In genomic region chr3:151086484-151087456, GRCh38 we compare ENCODE assay signal across 8 cellular contexts. TPM values are rescaled to one million over a fixed set of nuclear protein-coding genes. Genes with fewer than 3 reads are reported as not detected.
DNase-seq lines count a peak whose midpoint lies in the region; ATAC-seq, FAIRE-seq and TF ChIP-seq lines count a peak whose summit lies in the region.

No MANE protein-coding gene starts in this region.

- FAIRE-seq in GM12878 (lab: Jason Lieb, UNC): no peak

- WGBS in GM12878 (ENCODE audit: insufficient coverage, insufficient replicate concordance, low lambda C conversion rate, missing lambda C conversion rate): 5% methylated on average over 71 of the region's 81 CpGs

- TF ChIP-seq RAD21 in GM12878 (IDR thresholded peaks at IDR 0.05; ENCODE audit: insufficient read depth, low read depth, low read length): no peak

- H3K9me3 ChIP-seq in GM12878 (replicated peaks; ENCODE audit: control insufficient read depth, insufficient read depth, low read length): no peaks in the 10 kb centered on the region

- peaks cover 9 to 17% of the 10 kb centered on the region in 2 experiments for H3K27me3 ChIP-seq in GM12878 (replicated peaks in 1 of 2; ENCODE audit: control insufficient read depth in 2 of 2, insufficient read depth in 2 of 2, low read length in 1 of 2)

- H3K4me1 ChIP-seq in GM12878 (ENCODE audit: control insufficient read depth, insufficient read depth, low read length): no peaks in the 10 kb centered on the region

- CTCF ChIA-PET in GM12878 (lab: Yijun Ruan, JAX): no interaction called here

- intact Hi-C loops in GM12878 (cut with micrococcal nuclease; ENCODE audit: unreplicated experiment): no loop called here

- H3K27ac ChIP-seq in GM12878 (ENCODE audit: control insufficient read depth, insufficient read depth): no peak overlapping the region

- ATAC-seq in HG02642 (IDR thresholded peaks at IDR 0.05; ENCODE audit: poor library complexity, unreplicated experiment): peak; percentile 69
- ATAC-seq in GM12878: peak; percentile 80

- H3K4me2 ChIP-seq in GM12878 (ENCODE audit: control insufficient read depth, insufficient read depth): peak overlapping the region; percentile 96

- H3K79me2 ChIP-seq in GM12878 (ENCODE audit: control insufficient read depth, insufficient read depth, low read length): no peaks in the 10 kb centered on the region

- H3K36me3 ChIP-seq in GM12878 (ENCODE audit: control insufficient read depth in 2 of 2, insufficient read depth in 2 of 2, low read length in 1 of 2): no peaks in the 10 kb centered on the region

- POLR2A ChIA-PET in GM12878 (lab: Charles Lee): no interaction called here

- RAD21 ChIA-PET in GM12878 (lab: Charles Lee; ENCODE audit: unreplicated experiment): no interaction called here

- SMC1A ChIA-PET in GM12878 (lab: Charles Lee; ENCODE audit: uncharacterized antibody, unreplicated experiment): no interaction called here

- H3K4me3 ChIP-seq in GM12878 (peak overlapping the region; percentile 46; the same call in 1 of the 2 replicates), retinal pigment epithelial cell (ENCODE audit: low read length) (peak overlapping the region; percentile 73)

- no peak for TF ChIP-seq POLR2A in GM12878 (IDR thresholded peaks at IDR 0.05; ENCODE audit: low read depth, low read length)

- TF ChIP-seq CTCF in GM10266 (IDR thresholded peaks at IDR 0.05; ENCODE audit: control insufficient read depth, insufficient read depth, low read depth, missing control alignments): peak; percentile 27
- peak; percentile 25 to 38 (median 28); a peak in 3 of 6 replicates for TF ChIP-seq CTCF in GM12878 (IDR thresholded peaks at IDR 0.05 in 2 of 3, conservative IDR thresholded peaks at IDR 0.05 in 1 of 3; ENCODE audit: control insufficient read depth in 2 of 3, extremely low read depth in 1 of 3, insufficient read depth in 1 of 3, low read depth in 3 of 3, low read length in 3 of 3)
- TF ChIP-seq CTCF in retinal pigment epithelial cell (conservative IDR thresholded peaks at IDR 0.05; ENCODE audit: low read depth, low read length): peak; percentile 66

- H4K20me1 ChIP-seq in GM12878 (ENCODE audit: control insufficient read depth, insufficient read depth): no peaks in the 10 kb centered on the region

- H3K9ac ChIP-seq in GM12878 (ENCODE audit: control insufficient read depth, insufficient read depth, low read length): no peak overlapping the region

- in situ Hi-C loops in GM12878 (cut with MboI): no loop called here

- TF ChIP-seq EP300 in GM12878 (IDR thresholded peaks at IDR 0.05; ENCODE audit: borderline replicate concordance in 1 of 2, control insufficient read depth in 1 of 2, low read depth in 2 of 2, low read length in 2 of 2): no peak

- H2AFZ ChIP-seq in GM12878 (ENCODE audit: control insufficient read depth, low read depth, low read length): peak overlapping the region; percentile 67

- no TSS peak for BruUV-seq in GM12878 (replicated peaks; lab: Mats Ljungman, UMichigan)

- DNase-seq in GM10266 (ENCODE audit: extremely low spot score) (peak; percentile 84), NCI-H128 (lab: John Stamatoyannopoulos, UW; ENCODE audit: unreplicated experiment) (peak; percentile 60), T-helper 22 cell (ENCODE audit: low read depth) (peak; percentile 45), GM12878 (ENCODE audit: low read depth, low spot score) (no peak), hypothalamus (lab: John Stamatoyannopoulos, UW) (peak in 49 of 51 donors; percentile 13 to 81 (median 58)), retinal pigment epithelial cell (ENCODE audit: low read depth) (peak; percentile 85), SHP77 treated with DMSO at 0.1 percent for 48 hours (lab: John Stamatoyannopoulos, UW) (no peak)

TF ChIP-seq in GM12878, 131 proteins besides CTCF, POLR2A, EP300 and RAD21 (continues in another document):
- TF ChIP-seq CHD1 (IDR thresholded peaks at IDR 0.05; ENCODE audit: low read depth, low read length) (no peak), YY1 (IDR thresholded peaks at IDR 0.05; ENCODE audit: low read depth, low read length) (peak; percentile 85; the same call in 1 of the 2 replicates), BACH1 (IDR thresholded peaks at IDR 0.05; ENCODE audit: borderline replicate concordance) (no peak), ZSCAN29 (IDR thresholded peaks at IDR 0.05) (no peak), ZBTB40 (IDR thresholded peaks at IDR 0.05; ENCODE audit: borderline replicate concordance) (no peak), WRNIP1 (IDR thresholded peaks at IDR 0.05; ENCODE audit: borderline replicate concordance, low read depth, low read length) (no peak), NFXL1 (IDR thresholded peaks at IDR 0.05; ENCODE audit: borderline replicate concordance) (no peak), ZNF274 (IDR thresholded peaks at IDR 0.05; ENCODE audit: insufficient read depth, insufficient read length) (no peak), SP1 (IDR thresholded peaks at IDR 0.05; ENCODE audit: low read depth, low read length) (no peak), IRF3 (IDR thresholded peaks at IDR 0.05) (no peak), FOXK2 (IDR thresholded peaks at IDR 0.05) (no peak), USF2 (IDR thresholded peaks at IDR 0.05; ENCODE audit: borderline replicate concordance, low read depth, low read length) (no peak), SUZ12 (IDR thresholded peaks at IDR 0.05; ENCODE audit: unreplicated experiment) (peak; percentile 63), BRCA1 (IDR thresholded peaks at IDR 0.05; ENCODE audit: low read depth, low read length) (no peak)

RNA-seq across cellular contexts. Expression of gene MED12L, which starts 1.3 kb away (rescaled TPM):
- total RNA-seq in GM12878 (2013; cell fraction: nucleolus; rRNA removed): 0.06 TPM in 1 of 2 replicates, not detected in the other
- total RNA-seq in GM12878 (2014; rRNA removed) (0.05 and 0.06 TPM in 2 replicates), GM12878 (2014; rRNA removed; fragmentation: Illumina TruSeq; extraction: Trizol) (0.04 and 0.05 TPM in 2 replicates), GM12878 (2021) (0.03 TPM in 2 replicates)
- polyA plus RNA-seq in GM12878 (2011; ENCODE audit: low read depth): 0.21 TPM
- polyA plus RNA-seq in GM12878 (2011; rRNA removed) (0.01 TPM in 1 of 2 replicates, not detected in the other), GM12878 (2014; fragmentation: Illumina TruSeq; extraction: Trizol) (0.01 and 0.03 TPM in 2 replicates), GM12878 (2014; fragmentation: Nextera tagmentation; extraction: Ambion mirVana) (under 1 TPM; 0.02 to 0.04 TPM), GM12878 (2014; rRNA removed) (0.01 and 0.03 TPM in 2 replicates), GM12878 (2016; fragmentation: Nextera tagmentation; extraction: Ambion mirVana) (under 1 TPM in 1 of 2 experiments, not detected in 1; 0.05 TPM)
- polyA plus RNA-seq in GM12878 (2011; cell fraction: cytosol; rRNA removed): not detected in 2 replicates
- not detected in 2 replicates for polyA plus RNA-seq in GM12878 (2011; cell fraction: nucleus; rRNA removed)
- 0.32 and 0.35 TPM in 2 replicates for polyA plus RNA-seq in GM12878 (2012)
- polyA minus RNA-seq in GM12878 (2011; rRNA and poly(A)+ RNA removed): not detected in 2 replicates
- not detected in 2 replicates for polyA minus RNA-seq in GM12878 (2011; cell fraction: cytosol; rRNA and poly(A)+ RNA removed)
- not detected in 2 replicates for polyA minus RNA-seq in GM12878 (2011; cell fraction: nucleus; rRNA and poly(A)+ RNA removed)

Comparison
In these comparisons a context has a peak if more than half of its experiments do, and no peak if none do; other contexts are left out.
1. DNase-seq: peak in GM10266 (single experiment), NCI-H128 (single experiment), T-helper 22 cell (single experiment), hypothalamus (49 of 51) and retinal pigment epithelial cell (single experiment); none in GM12878 (single experiment) and SHP77 treated with DMSO at 0.1 percent for 48 hours (single experiment).
2. Peak in every context shown above with its lines, with median percentiles within 50 percentile points of each other: CTCF ChIP-seq.